Comparison of ENCODE assay signal across 19 cellular contexts in genomic region chr13:62697702-62698101, GRCh38.
DNase-seq lines count a peak whose midpoint lies in the region; ATAC-seq and TF ChIP-seq lines count a peak whose summit lies in the region.
"Had no signal": no experiment of that assay in that cellular context is flagged by ENCODE, and none has a peak within 500 bp of the region (broad histone marks: within the 10 kb centered on the region; RNA-seq: fewer than 3 reads in every experiment).

No MANE protein-coding gene starts in this region.

- 63% methylated on average over 1 of the region's 1 CpG for WGBS in SK-N-SH (ENCODE audit: low lambda C conversion rate)

- CTCF ChIA-PET in SK-N-SH (lab: Yijun Ruan, JAX) = interaction anchor here (1.0 kb wide), 1 partner anchor 9 kb away, joined by 3 read pairs; no protein-coding TSS in a partner anchor

- ATAC-seq in SK-N-SH treated with all-trans-retinoic acid at 6 μM for 48 hours = no peak
- ATAC-seq: CD8-positive, alpha-beta T cell; GM12878; GM23338 had no signal

- H3K4me1 ChIP-seq in SK-N-SH (ENCODE audit: control insufficient read depth in 1 of 2, insufficient read depth in 2 of 2, low read depth in 1 of 2, low read length in 1 of 2) = no peaks in the 10 kb centered on the region; a peak in 1 of 4 replicates
- H3K4me1 ChIP-seq: Caco-2 had no signal

- DNase-seq in SK-N-SH (no peak), SK-N-DZ (ENCODE audit: low spot score) (peak; percentile 58), retina (peak; percentile 49), AML-193 (lab: John Stamatoyannopoulos, UW) (no peak), hepatic stellate cell (ENCODE audit: low spot score) (no peak)
- DNase-seq: ACHN; Caco-2; CD4-positive, CD25-positive, alpha-beta regulatory T cell; CD8-positive, alpha-beta T cell; DMS153; DND-41; GDM1; H9; HFFc6 had no signal

- no peaks in the 10 kb centered on the region for H3K36me3 ChIP-seq in SK-N-SH (replicated peaks in 1 of 2; ENCODE audit: control insufficient read depth in 1 of 2, insufficient read depth in 2 of 2, low read length in 1 of 2)

- no peaks in the 10 kb centered on the region for H3K9me3 ChIP-seq in SK-N-SH
- H3K9me3 ChIP-seq: Caco-2 had no signal

- H3F3A ChIP-seq in SK-N-SH (replicated peaks; ENCODE audit: insufficient read depth) = no peaks in the 10 kb centered on the region

- peak in 1 of 2 experiments; percentile 44; a peak in 2 of 4 replicates for TF ChIP-seq EP300 in SK-N-SH (IDR thresholded peaks at IDR 0.05; ENCODE audit: borderline replicate concordance in 1 of 2, low read depth in 1 of 2, low read length in 1 of 2)

- POLR2A ChIA-PET in SK-N-SH (lab: Yijun Ruan, JAX) = no interaction called here

- H3K79me2 ChIP-seq in SK-N-SH (ENCODE audit: insufficient read depth) = no peaks in the 10 kb centered on the region

- H3K9ac ChIP-seq in SK-N-SH = no peak overlapping the region

- no peaks in the 10 kb centered on the region for H3K9me2 ChIP-seq in SK-N-SH

- no peak overlapping the region for H3K4me2 ChIP-seq in SK-N-SH
- H3K4me2 ChIP-seq: GM23338 had no signal

- H4K20me1 ChIP-seq in SK-N-SH (ENCODE audit: insufficient read depth) = no peaks in the 10 kb centered on the region

- TF ChIP-seq RAD21 in SK-N-SH (IDR thresholded peaks at IDR 0.05; ENCODE audit: low read length) = no peak

- no peaks in the 10 kb centered on the region for H3K27me3 ChIP-seq in SK-N-SH (ENCODE audit: insufficient read depth)

- no peak overlapping the region for H3K4me3 ChIP-seq in SK-N-SH (ENCODE audit: low read depth in 2 of 2, low read length in 1 of 2)
- H3K4me3 ChIP-seq: GM12878, GM23338 had no signal

- H2AFZ ChIP-seq in SK-N-SH (ENCODE audit: low read depth) = no peak overlapping the region
- H2AFZ ChIP-seq: GM23338 had no signal

- H3K27ac ChIP-seq in SK-N-SH (ENCODE audit: low read depth in 2 of 2, low read length in 1 of 2) = peak overlapping the region in 1 of 2 experiments; percentile 28; a peak in 1 of 4 replicates
- H3K27ac ChIP-seq: 22Rv1, C4-2B had no signal

- TF ChIP-seq CTCF in SK-N-SH (IDR thresholded peaks at IDR 0.05) = no peak

TF ChIP-seq in SK-N-SH, 30 proteins besides CTCF, POLR2A, EP300 and RAD21:
- TF ChIP-seq GATA2 (CRISPR knock-in tag; IDR thresholded peaks at IDR 0.05) (peak; percentile 44; the same call in 1 of the 2 replicates), FOXM1 (IDR thresholded peaks at IDR 0.05; ENCODE audit: low read depth) (no peak)

TF ChIP-seq in SK-N-SH treated with all-trans-retinoic acid at 6 μM for 48 hours, 23 proteins besides CTCF, POLR2A, EP300 and RAD21:
- no peak for TF ChIP-seq ZFP30 (CRISPR knock-in tag; IDR thresholded peaks at IDR 0.05)
- TF ChIP-seq ISL1 (CRISPR knock-in tag; IDR thresholded peaks at IDR 0.05) = no peak

Comparison
In these comparisons a context has a peak if more than half of its experiments do, and no peak if none do; other contexts are left out.
1. DNase-seq: peak in SK-N-DZ (single experiment) and retina (single experiment); none in SK-N-SH (single experiment), AML-193 (0 of 2) and hepatic stellate cell (single experiment).